ENCODE assay signal across 17 cellular contexts in the genomic region with DNA sequence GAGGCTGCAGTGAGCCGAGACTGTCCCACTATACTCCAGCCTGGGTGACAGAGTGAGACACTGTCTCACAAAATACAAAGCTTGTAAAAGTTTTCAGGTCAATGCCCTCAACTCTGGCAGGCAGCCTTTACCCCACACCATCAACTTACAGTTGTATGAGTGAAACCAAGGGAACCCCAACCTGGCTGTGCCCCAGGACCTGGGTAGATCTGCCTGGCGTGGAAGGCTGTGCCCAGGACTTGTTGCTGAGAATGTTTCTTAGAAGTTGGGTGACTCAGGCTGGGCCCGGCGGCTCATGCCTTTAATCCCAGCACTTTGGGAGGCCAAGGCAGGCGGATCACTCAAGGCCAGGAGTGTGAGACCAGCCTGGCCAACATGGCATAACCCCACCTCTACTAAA. TPM values are rescaled to one million over a fixed set of nuclear protein-coding genes. Genes with fewer than 3 reads are reported as not detected.
DNase-seq lines count a peak whose midpoint lies in the region; ATAC-seq and TF ChIP-seq lines count a peak whose summit lies in the region.
"Had no signal": no experiment of that assay in that cellular context is flagged by ENCODE, and none has a peak within 500 bp of the region (broad histone marks: within the 10 kb centered on the region; RNA-seq: fewer than 3 reads in every experiment).

No MANE protein-coding gene starts in this region.

- H3K27me3 Mint-ChIP-seq in activated T-cell treated with anti-CD3 and anti-CD28 coated beads, Interleukin-2, amount 50 U/mL, for 24 hours = no peaks in the 10 kb centered on the region

- peaks cover 0 to 5% of the 10 kb centered on the region in 2 donors for H3K4me1 ChIP-seq in adrenal gland (replicated peaks in 1 of 2)
- H3K4me1 ChIP-seq: BLaER1 had no signal

- TF ChIP-seq CTCF in adrenal gland (IDR thresholded peaks at IDR 0.05) = no peak

- H3K27ac ChIP-seq in adrenal gland = peak overlapping the region in 1 of 5 donors; percentile 22
- H3K27ac ChIP-seq: 22Rv1, BLaER1 had no signal

- intact Hi-C loops in left ventricle myocardium superior (cut with micrococcal nuclease) (no loop called here), cardiac septum (cut with DNase I) (no loop called here), adrenal gland (cut with DNase I) (no loop called here)

- no peaks in the 10 kb centered on the region for H3K27me3 ChIP-seq in adrenal gland
- H3K27me3 ChIP-seq: BLaER1 had no signal

- no peaks in the 10 kb centered on the region for H3K36me3 Mint-ChIP-seq in activated T-cell treated with anti-CD3 and anti-CD28 coated beads, Interleukin-2, amount 50 U/mL, for 24 hours (ENCODE audit: low read depth)
- H3K36me3 Mint-ChIP-seq: CD14-positive monocyte; CD4-positive, alpha-beta memory T cell had no signal

- H3K4me1 Mint-ChIP-seq in activated T-cell treated with anti-CD3 and anti-CD28 coated beads, Interleukin-2, amount 50 U/mL, for 24 hours (ENCODE audit: low read depth) = no peaks in the 10 kb centered on the region
- H3K4me1 Mint-ChIP-seq: CD14-positive monocyte; CD4-positive, alpha-beta memory T cell had no signal

- no peak for TF ChIP-seq POLR2A in adrenal gland (IDR thresholded peaks at IDR 0.05)

- no peak overlapping the region for H3K4me3 ChIP-seq in adrenal gland
- H3K4me3 ChIP-seq: BLaER1 had no signal

- ATAC-seq in left ventricle myocardium superior (no peak), left lobe of liver (peak; percentile 12), GM21529 (IDR thresholded peaks at IDR 0.05; ENCODE audit: unreplicated experiment) (no peak)

- no peaks in the 10 kb centered on the region for H3K9me3 ChIP-seq in adrenal gland (replicated peaks in 1 of 3)
- H3K9me3 ChIP-seq: BLaER1 had no signal

- H3K4me3 Mint-ChIP-seq in activated T-cell treated with anti-CD3 and anti-CD28 coated beads, Interleukin-2, amount 50 U/mL, for 24 hours = no peak overlapping the region
- H3K4me3 Mint-ChIP-seq: CD14-positive monocyte; CD4-positive, alpha-beta memory T cell had no signal

- H3K27ac Mint-ChIP-seq in activated T-cell treated with anti-CD3 and anti-CD28 coated beads, Interleukin-2, amount 50 U/mL, for 24 hours = no peak overlapping the region
- H3K27ac Mint-ChIP-seq: CD4-positive, alpha-beta memory T cell had no signal

- no peaks in the 10 kb centered on the region for H3K9me3 Mint-ChIP-seq in activated T-cell treated with anti-CD3 and anti-CD28 coated beads, Interleukin-2, amount 50 U/mL, for 24 hours
- H3K9me3 Mint-ChIP-seq: CD4-positive, alpha-beta memory T cell had no signal

- no peaks in the 10 kb centered on the region for H3K36me3 ChIP-seq in adrenal gland (replicated peaks in 1 of 2)
- H3K36me3 ChIP-seq: BLaER1 had no signal

- DNase-seq in left ventricle myocardium superior (peak; percentile 6), cardiac septum (ENCODE audit: low spot score) (no peak), adrenal gland (peak in 6 of 7 donors; percentile 74 to 86 (median 80)), left lobe of liver (ENCODE audit: low spot score) (no peak), A172 (ENCODE audit: low spot score) (no peak)
- no peak for DNase-seq in activated T-cell treated with anti-CD3 and anti-CD28 coated beads, Interleukin-2, amount 50 U/mL, for 24 hours
- DNase-seq: CD4-positive, alpha-beta memory T cell; DMS153; DMS79; GDM1; GOT3; H7 had no signal

- 43 to 67% (median 53%) methylated on average over 1 to 5 of the region's 5 CpGs for WGBS in adrenal gland, 4 donors

RNA-seq across cellular contexts. Expression of gene CES3, which starts 7.8 kb away (rescaled TPM):
- total RNA-seq in left ventricle myocardium superior (1.6 TPM), cardiac septum (0.62 TPM), adrenal gland (1 to 10 TPM in 4 of 8 donors, under 1 TPM in 3, not detected in 1; 0.23 to 1.7 (median 1.3) TPM), left lobe of liver (80.3 TPM)
- under 1 TPM; 0.22 to 0.67 (median 0.48) TPM for polyA plus RNA-seq in adrenal gland
- total RNA-seq in A172 (2014; rRNA removed; shearing (Covaris generic)) = 0.05 and 0.17 TPM in 2 replicates
- polyA plus RNA-seq: CD14-positive monocyte; CD4-positive, alpha-beta memory T cell had no signal

RNA-seq across cellular contexts. Expression of gene CES4A, which starts 19.5 kb away (rescaled TPM):
- total RNA-seq in left ventricle myocardium superior (6.7 TPM), cardiac septum (11.9 TPM), adrenal gland (10 to 100 TPM in 6 of 8 donors, 1 to 10 TPM in 2; 4.4 to 31.0 (median 13.9) TPM), left lobe of liver (67.7 TPM)
- polyA plus RNA-seq in adrenal gland = 100 to 1,000 TPM in 1 of 3 donors, 10 to 100 TPM in 1, 1 to 10 TPM in 1; 7.0 to 127 (median 80.3) TPM
- total RNA-seq in A172 (2014; rRNA removed; shearing (Covaris generic)) = not detected in 2 replicates
- total RNA-seq: Daoy had no signal

RNA-seq across cellular contexts. Expression of gene CES2, which starts 33.5 kb away (rescaled TPM):
- total RNA-seq in left ventricle myocardium superior = 103 TPM
- total RNA-seq in cardiac septum = 64.0 TPM
- total RNA-seq in adrenal gland = 100 to 1,000 TPM in 1 of 8 donors, 10 to 100 TPM in 7; 79.6 to 133 (median 90.5) TPM
- polyA plus RNA-seq in adrenal gland = 100 to 1,000 TPM in 1 of 3 donors, 10 to 100 TPM in 2; 28.8 to 119 (median 57.8) TPM
- total RNA-seq in left lobe of liver = 286 TPM
- total RNA-seq in A172 (2014; rRNA removed; shearing (Covaris generic)) = 19.7 TPM in 2 replicates

RNA-seq across cellular contexts. Expression of gene CIAO2B, which starts 34.6 kb away (rescaled TPM):
- total RNA-seq in left ventricle myocardium superior (114 TPM), cardiac septum (118 TPM), adrenal gland (100 to 1,000 TPM in 2 of 8 donors, 10 to 100 TPM in 6; 80.7 to 177 (median 92.2) TPM), left lobe of liver (42.6 TPM)
- polyA plus RNA-seq in adrenal gland = 100 to 1,000 TPM; 137 to 258 (median 141) TPM
- 150 and 174 TPM in 2 replicates for total RNA-seq in A172 (2014; rRNA removed; shearing (Covaris generic))

RNA-seq across cellular contexts. Expression of gene RRAD, which starts 43.5 kb away (rescaled TPM):
- total RNA-seq in left ventricle myocardium superior (86.7 TPM), cardiac septum (245 TPM), adrenal gland (10 to 100 TPM in 5 of 8 donors, 1 to 10 TPM in 3; 6.3 to 46.1 (median 18.0) TPM), left lobe of liver (0.98 TPM)
- polyA plus RNA-seq in adrenal gland = 10 to 100 TPM in 2 of 3 donors, under 1 TPM in 1; 0.66 to 52.5 (median 15.6) TPM
- total RNA-seq in A172 (2014; rRNA removed; shearing (Covaris generic)) = 1.0 and 2.8 TPM in 2 replicates
- polyA plus RNA-seq: CD4-positive, alpha-beta memory T cell had no signal

Comparison
In these comparisons a context has a peak if more than half of its experiments do, and no peak if none do; other contexts are left out.
1. DNase-seq: peak in left ventricle myocardium superior (single experiment) and adrenal gland (6 of 7); none in cardiac septum (single experiment), left lobe of liver (single experiment), A172 (single experiment) and activated T-cell treated with anti-CD3 and anti-CD28 coated beads, Interleukin-2, amount 50 U/mL, for 24 hours (single experiment).
2. RNA of gene CES3, which starts 7.8 kb away (total RNA-seq): 80.3 TPM in left lobe of liver (single experiment); 1.6 TPM in left ventricle myocardium superior (single experiment), 0.23 to 1.7 TPM in adrenal gland, 0.62 TPM in cardiac septum (single experiment) and 0.05 to 0.17 TPM in A172; every median in the first group is over 10 times any median in the second.